Comparison of ENCODE assay signal across 9 cellular contexts in the genomic region with DNA sequence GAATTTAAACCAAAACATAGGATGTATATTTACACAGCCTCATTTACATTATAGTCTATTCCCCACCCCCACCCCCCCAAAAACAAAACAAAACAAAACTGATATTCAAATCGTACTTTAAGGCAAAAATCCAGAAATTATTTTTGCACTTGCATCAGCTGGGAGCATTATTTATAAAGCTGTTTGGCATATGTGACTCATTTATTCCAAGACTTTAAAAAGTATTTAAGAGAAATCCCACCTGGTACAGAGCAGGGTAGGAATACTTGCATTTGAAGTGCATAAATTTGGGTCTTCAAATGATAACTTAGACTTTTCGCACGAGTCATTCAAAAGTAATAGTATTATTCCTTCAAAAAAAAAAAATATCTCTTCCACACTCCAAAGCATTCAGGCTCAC. TPM values are rescaled to one million over a fixed set of nuclear protein-coding genes. Genes with fewer than 3 reads are reported as not detected.
DNase-seq lines count a peak whose midpoint lies in the region; ATAC-seq, FAIRE-seq and TF ChIP-seq lines count a peak whose summit lies in the region.
"Had no signal": no experiment of that assay in that cellular context is flagged by ENCODE, and none has a peak within 500 bp of the region (broad histone marks: within the 10 kb centered on the region; RNA-seq: fewer than 3 reads in every experiment).

No MANE protein-coding gene starts in this region.

- POLR2A ChIA-PET in A549 (lab: Yijun Ruan, JAX), result interaction anchor here (0.6 to 2.2 kb wide), 5 partner anchors 9 to 292 kb away, joined by 8 to 12 read pairs (median 11); a partner anchor contains a TSS
- POLR2A ChIA-PET in WTC11 (lab: Charles Lee), result no interaction called here

- intact Hi-C loops in colonic mucosa (cut with DNase I), result loop anchor here (5.0 kb wide), 3 partner anchors 63 to 177 kb away; a partner anchor contains a TSS
- intact Hi-C loops in mucosa of descending colon (cut with DNase I, micrococcal nuclease), result no loop called here

- DNase-seq in A549 (ENCODE audit: low read depth in 1 of 2, low spot score in 1 of 2) (no peak), HFF-Myc (ENCODE audit: extremely low read depth, low read depth) (no peak), colonic mucosa (no peak), mucosa of descending colon (no peak), COLO829 (ENCODE audit: low spot score) (no peak), WTC11 (ENCODE audit: low spot score) (no peak)
- DNase-seq in stimulated activated CD4-positive, alpha-beta T cell treated with anti-CD3 and anti-CD28 coated beads, Interleukin-4, amount 100 ng/mL, for 24 hours, result no peak
- DNase-seq: occipital lobe had no signal

- H3K4me3 ChIP-seq in A549 (peak overlapping the region; percentile 76), HFF-Myc (replicated peaks; ENCODE audit: low read depth, low read length) (peak overlapping the region; percentile 80), colonic mucosa (peak overlapping the region; percentile 63), mucosa of descending colon (peak overlapping the region; percentile 69)

- CTCF ChIA-PET in A549 (lab: Yijun Ruan, JAX) (interaction anchor here (1.4 kb wide), 1 partner anchor 22 kb away, joined by 4 read pairs; no protein-coding TSS in a partner anchor), WTC11 (lab: Charles Lee) (interaction anchor here (1.4 kb wide), 1 partner anchor 47 kb away, joined by 3 read pairs; no protein-coding TSS in a partner anchor)

- no peak for TF ChIP-seq CTCF in A549 (IDR thresholded peaks at IDR 0.05)
- TF ChIP-seq CTCF in HFF-Myc (IDR thresholded peaks at IDR 0.05; ENCODE audit: low read depth, low read length, missing control alignments), result no peak
- no peak for TF ChIP-seq CTCF in colonic mucosa (IDR thresholded peaks at IDR 0.05)
- TF ChIP-seq CTCF in mucosa of descending colon (IDR thresholded peaks at IDR 0.05), result no peak
- TF ChIP-seq CTCF in WTC11 (IDR thresholded peaks at IDR 0.05), result no peak

- no peak for TF ChIP-seq POLR2A in A549 (IDR thresholded peaks at IDR 0.05; ENCODE audit: low read length)

- H3K27ac ChIP-seq in A549 (peak overlapping the region; percentile 76 to 87), colonic mucosa (peak overlapping the region; percentile 95)

- no peaks in the 10 kb centered on the region for H3K9me3 Mint-ChIP-seq in WTC11

- H3K36me3 Mint-ChIP-seq in WTC11, result no peaks in the 10 kb centered on the region

- H3K36me3 ChIP-seq in colonic mucosa (no peaks in the 10 kb centered on the region), mucosa of descending colon (ENCODE audit: low read depth) (peaks cover 5% of the 10 kb centered on the region)

- H3K27me3 Mint-ChIP-seq in WTC11 (ENCODE audit: low read depth), result no peaks in the 10 kb centered on the region

- no peak overlapping the region for H3K4me3 Mint-ChIP-seq in WTC11

- ATAC-seq in A549 (no peak), mucosa of descending colon (no peak), GM21360 (IDR thresholded peaks at IDR 0.05; ENCODE audit: unreplicated experiment) (no peak), WTC11 (no peak)

- H3K4me1 Mint-ChIP-seq in WTC11, result peaks cover 34% of the 10 kb centered on the region

- H3K27me3 ChIP-seq in colonic mucosa, result no peaks in the 10 kb centered on the region

- H3K9me3 ChIP-seq in A549 (no peaks in the 10 kb centered on the region), colonic mucosa (no peaks in the 10 kb centered on the region), mucosa of descending colon (no peaks in the 10 kb centered on the region)

- TF ChIP-seq EP300 in A549 (IDR thresholded peaks at IDR 0.05), result no peak

- H3K4me2 ChIP-seq in A549, result peak overlapping the region; percentile 93

- peak overlapping the region in 1 of 2 donors; percentile 99 for H3K9ac ChIP-seq in colonic mucosa (ENCODE audit: low read depth in 2 of 2, low read length in 2 of 2)

- WGBS in A549 (ENCODE audit: missing lambda C conversion rate), result 0% methylated on average over 3 of the region's 3 CpGs

- no peak for FAIRE-seq in A549 (lab: Jason Lieb, UNC)

- H3K4me1 ChIP-seq in A549, result peaks cover 30% of the 10 kb centered on the region
- H3K4me1 ChIP-seq in colonic mucosa, result peaks cover 21% of the 10 kb centered on the region
- peaks cover 45% of the 10 kb centered on the region for H3K4me1 ChIP-seq in mucosa of descending colon (ENCODE audit: low read depth)

- no peak for TF ChIP-seq RAD21 in A549 (conservative IDR thresholded peaks at IDR 0.05 in 1 of 2, IDR thresholded peaks at IDR 0.05 in 1 of 2)

- H3K27ac Mint-ChIP-seq in WTC11, result no peak overlapping the region

TF ChIP-seq in A549, 52 proteins besides CTCF, POLR2A, EP300 and RAD21:
- TF ChIP-seq RARB (CRISPR knock-in tag; IDR thresholded peaks at IDR 0.05), result no peak
- no peak for TF ChIP-seq ZSCAN20 (CRISPR knock-in tag; IDR thresholded peaks at IDR 0.05)

TF ChIP-seq in WTC11, 78 proteins besides CTCF, POLR2A, EP300 and RAD21:
- TF ChIP-seq CREM (CRISPR knock-in tag; IDR thresholded peaks at IDR 0.05) (no peak), MYBL2 (CRISPR knock-in tag; IDR thresholded peaks at IDR 0.05) (no peak), KAT7 (CRISPR knock-in tag; IDR thresholded peaks at IDR 0.05; ENCODE audit: borderline replicate concordance) (no peak)

RNA-seq across cellular contexts. Expression of a gene that starts 1.1 kb away (rescaled TPM):
- polyA plus RNA-seq in A549 (2011; rRNA removed) (8.3 and 10.0 TPM in 2 replicates), A549 (2017; fragmentation: RNase III; extraction: RNeasy Plus Mini Kit Qiagen cat#74134 plus additional on column Dnase treatment) (3.1 to 3.4 TPM (median 3.4 TPM) in 3 replicates)
- 1.7 and 1.8 TPM in 2 replicates for polyA plus RNA-seq in A549 (2012; cell fraction: cytosol; rRNA removed)
- polyA plus RNA-seq in A549 (2012; cell fraction: nucleus; rRNA removed), result 1.5 and 3.2 TPM in 2 replicates
- polyA minus RNA-seq in A549 (2011; rRNA and poly(A)+ RNA removed), result 18.7 and 19.9 TPM in 2 replicates
- total RNA-seq in colonic mucosa (10 to 100 TPM; 10.5 to 18.6 TPM), mucosa of descending colon (10 to 100 TPM; 16.1 to 19.5 (median 19.3) TPM), WTC11 (2021) (8.7 to 9.8 TPM (median 9.0 TPM) in 3 replicates)

RNA-seq across cellular contexts. Expression of a gene that starts 1.3 kb away (rescaled TPM):
- polyA plus RNA-seq in A549 (2011; rRNA removed) (17.6 and 18.9 TPM in 2 replicates), A549 (2017; fragmentation: RNase III; extraction: RNeasy Plus Mini Kit Qiagen cat#74134 plus additional on column Dnase treatment) (6.7 to 8.4 TPM (median 7.6 TPM) in 3 replicates)
- 2.6 and 2.7 TPM in 2 replicates for polyA plus RNA-seq in A549 (2012; cell fraction: cytosol; rRNA removed)
- polyA plus RNA-seq in A549 (2012; cell fraction: nucleus; rRNA removed), result 2.4 TPM in 2 replicates
- 23.1 and 25.1 TPM in 2 replicates for polyA minus RNA-seq in A549 (2011; rRNA and poly(A)+ RNA removed)
- total RNA-seq in colonic mucosa (10 to 100 TPM in 1 of 2 donors, 1 to 10 TPM in 1; 8.8 to 10.7 TPM), mucosa of descending colon (10 to 100 TPM; 13.2 to 17.0 (median 14.8) TPM), WTC11 (2021) (6.4 to 6.9 TPM (median 6.6 TPM) in 3 replicates)
